In the genomic region with DNA sequence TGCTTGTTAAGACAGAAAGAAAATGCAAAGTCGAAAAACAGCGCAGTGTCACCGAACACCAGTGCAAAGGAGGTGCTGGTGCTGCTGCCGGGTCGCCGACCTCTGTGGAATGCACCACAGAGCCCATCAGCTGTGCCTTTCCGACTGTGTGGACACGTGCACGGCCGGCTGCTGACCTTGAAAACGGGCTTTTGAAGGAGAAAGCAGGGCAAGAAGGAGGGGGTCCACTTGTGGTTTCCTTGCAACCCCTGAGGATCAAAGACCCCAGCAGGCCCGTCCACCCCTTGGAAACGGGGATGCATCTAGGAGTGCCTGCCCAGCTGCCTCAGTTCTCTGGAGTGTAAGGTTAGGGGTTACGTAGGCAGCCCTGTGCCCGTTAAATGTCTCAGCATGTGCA, we compare ENCODE assay signal across 17 cellular contexts. TPM values are rescaled to one million over a fixed set of nuclear protein-coding genes. Genes with fewer than 3 reads are reported as not detected.
DNase-seq lines count a peak whose midpoint lies in the region; ATAC-seq and TF ChIP-seq lines count a peak whose summit lies in the region.
"Had no signal": no experiment of that assay in that cellular context is flagged by ENCODE, and none has a peak within 500 bp of the region (broad histone marks: within the 10 kb centered on the region; RNA-seq: fewer than 3 reads in every experiment).

No MANE protein-coding gene starts in this region.

- H3K27ac Mint-ChIP-seq in CD14-positive monocyte = no peak overlapping the region
- H3K27ac Mint-ChIP-seq in chondrocyte (ENCODE audit: unreplicated experiment) = no peak overlapping the region
- no peak overlapping the region for H3K27ac Mint-ChIP-seq in type B pancreatic cell
- H3K27ac Mint-ChIP-seq in activated naive CD8-positive, alpha-beta T cell treated with anti-CD3 and anti-CD28 coated beads, Interleukin-2, amount 50 U/mL, for 24 hours = no peak overlapping the region

- TF ChIP-seq CTCF in CD14-positive monocyte (IDR thresholded peaks at IDR 0.05) (no peak), chondrocyte (IDR thresholded peaks at IDR 0.05) (no peak), left lung (IDR thresholded peaks at IDR 0.05) (no peak), type B pancreatic cell (conservative IDR thresholded peaks at IDR 0.05) (no peak)

- intact Hi-C loops in CD14-positive monocyte (cut with micrococcal nuclease) (no loop called here), left lung (cut with DNase I) (no loop called here), posterior vena cava (cut with DNase I) (loop anchor here in 1 of 2 donors (10.0 kb wide), 1 partner anchor 296 kb away; no protein-coding TSS in a partner anchor)

- peaks cover under 1 to 74% of the 10 kb centered on the region in 2 donors for H3K27me3 ChIP-seq in left lung

- H3K4me1 Mint-ChIP-seq in CD14-positive monocyte (peaks cover 6% of the 10 kb centered on the region), chondrocyte (ENCODE audit: low read depth) (peaks cover 5% of the 10 kb centered on the region), type B pancreatic cell (ENCODE audit: unreplicated experiment) (peaks cover 6% of the 10 kb centered on the region)
- peaks cover 5% of the 10 kb centered on the region for H3K4me1 Mint-ChIP-seq in activated naive CD8-positive, alpha-beta T cell treated with anti-CD3 and anti-CD28 coated beads, Interleukin-2, amount 50 U/mL, for 24 hours

- H3K4me3 Mint-ChIP-seq in CD14-positive monocyte = no peak overlapping the region
- no peak overlapping the region for H3K4me3 Mint-ChIP-seq in chondrocyte (ENCODE audit: unreplicated experiment)
- no peak overlapping the region for H3K4me3 Mint-ChIP-seq in type B pancreatic cell
- H3K4me3 Mint-ChIP-seq in activated naive CD8-positive, alpha-beta T cell treated with anti-CD3 and anti-CD28 coated beads, Interleukin-2, amount 50 U/mL, for 24 hours = no peak overlapping the region

- H3K36me3 ChIP-seq in left lung = no peaks in the 10 kb centered on the region

- H3K27me3 Mint-ChIP-seq in CD14-positive monocyte (ENCODE audit: low read depth in 3 of 3) = peaks cover 36 to 60% (median 43%) of the 10 kb centered on the region in 3 donors
- H3K27me3 Mint-ChIP-seq in chondrocyte (ENCODE audit: low read depth) = peaks cover 54% of the 10 kb centered on the region
- H3K27me3 Mint-ChIP-seq in type B pancreatic cell = peaks cover 84% of the 10 kb centered on the region
- peaks cover 31% of the 10 kb centered on the region for H3K27me3 Mint-ChIP-seq in activated naive CD8-positive, alpha-beta T cell treated with anti-CD3 and anti-CD28 coated beads, Interleukin-2, amount 50 U/mL, for 24 hours

- no peaks in the 10 kb centered on the region for H3K9me3 ChIP-seq in left lung

- H3K36me3 Mint-ChIP-seq in CD14-positive monocyte (peaks cover 2 to 4% of the 10 kb centered on the region in 2 donors), chondrocyte (ENCODE audit: low read depth) (no peaks in the 10 kb centered on the region), type B pancreatic cell (no peaks in the 10 kb centered on the region)
- H3K36me3 Mint-ChIP-seq in activated naive CD8-positive, alpha-beta T cell treated with anti-CD3 and anti-CD28 coated beads, Interleukin-2, amount 50 U/mL, for 24 hours (ENCODE audit: low read depth) = no peaks in the 10 kb centered on the region

- ATAC-seq in left lung = no peak
- ATAC-seq in activated naive CD8-positive, alpha-beta T cell treated with anti-CD3 and anti-CD28 coated beads, Interleukin-2, amount 50 U/mL, for 24 hours = no peak
- ATAC-seq: Right ventricle myocardium inferior had no signal

- DNase-seq in CD14-positive monocyte (ENCODE audit: low spot score) (peak; percentile 36), chondrocyte (ENCODE audit: low spot score) (peak; percentile 55), left lung (peak; percentile 2 to 67), posterior vena cava (ENCODE audit: low spot score) (peak; percentile 72), type B pancreatic cell (ENCODE audit: extremely low spot score, unreplicated experiment) (no peak)
- no peak for DNase-seq in activated CD8-positive, alpha-beta memory T cell treated with anti-CD3 and anti-CD28 coated beads, Interleukin-2, amount 50 U/mL, for 48 hours
- no peak for DNase-seq in activated naive CD8-positive, alpha-beta T cell treated with anti-CD3 and anti-CD28 coated beads, Interleukin-2, amount 50 U/mL, for 24 hours
- DNase-seq in activated CD4-positive, alpha-beta T cell treated with anti-CD3 and anti-CD28 coated beads for 4 hours = no peak
- DNase-seq: DMS53, GDM1, Karpas-422, MV-4-11, NCI-H2081 treated with DMSO at 0.1 percent for 48 hours, NCI-H524 treated with DMSO at 0.1 percent for 48 hours, NCI-H82 had no signal

- H3K4me1 ChIP-seq in left lung = peaks cover 0 to 10% of the 10 kb centered on the region in 2 donors

- no peak overlapping the region for H3K27ac ChIP-seq in left lung
- H3K27ac ChIP-seq: C4-2B had no signal

- H3K4me3 ChIP-seq in left lung = no peak overlapping the region

- H3K9me3 Mint-ChIP-seq in CD14-positive monocyte = peaks cover 0 to 14% (median 7%) of the 10 kb centered on the region in 7 donors
- no peaks in the 10 kb centered on the region for H3K9me3 Mint-ChIP-seq in chondrocyte (ENCODE audit: low read depth)
- H3K9me3 Mint-ChIP-seq in type B pancreatic cell = no peaks in the 10 kb centered on the region
- H3K9me3 Mint-ChIP-seq in activated naive CD8-positive, alpha-beta T cell treated with anti-CD3 and anti-CD28 coated beads, Interleukin-2, amount 50 U/mL, for 24 hours = no peaks in the 10 kb centered on the region

RNA-seq across cellular contexts. Expression of a gene that starts 6.2 kb away (rescaled TPM):
- 1 to 10 TPM; 7.6 to 9.4 TPM for polyA plus RNA-seq in CD14-positive monocyte
- total RNA-seq in chondrocyte (1.2 to 4.2 TPM (median 2.8 TPM) in 3 replicates), left lung (10 to 100 TPM; 21.2 to 21.5 TPM), posterior vena cava (10 to 100 TPM; 29.2 to 38.2 TPM), type B pancreatic cell (ENCODE audit: low replicate concordance) (8.0 and 9.7 TPM in 2 replicates)

Comparison
In these comparisons a context has a peak if more than half of its experiments do, and no peak if none do; other contexts are left out.
1. DNase-seq: peak in CD14-positive monocyte (single experiment), chondrocyte (single experiment), left lung (2 of 2) and posterior vena cava (single experiment); none in type B pancreatic cell (single experiment), activated CD8-positive, alpha-beta memory T cell treated with anti-CD3 and anti-CD28 coated beads, Interleukin-2, amount 50 U/mL, for 48 hours (single experiment), activated naive CD8-positive, alpha-beta T cell treated with anti-CD3 and anti-CD28 coated beads, Interleukin-2, amount 50 U/mL, for 24 hours (single experiment) and activated CD4-positive, alpha-beta T cell treated with anti-CD3 and anti-CD28 coated beads for 4 hours (0 of 2).